ENCODE assay signal across 1 cellular context in the genomic region with DNA sequence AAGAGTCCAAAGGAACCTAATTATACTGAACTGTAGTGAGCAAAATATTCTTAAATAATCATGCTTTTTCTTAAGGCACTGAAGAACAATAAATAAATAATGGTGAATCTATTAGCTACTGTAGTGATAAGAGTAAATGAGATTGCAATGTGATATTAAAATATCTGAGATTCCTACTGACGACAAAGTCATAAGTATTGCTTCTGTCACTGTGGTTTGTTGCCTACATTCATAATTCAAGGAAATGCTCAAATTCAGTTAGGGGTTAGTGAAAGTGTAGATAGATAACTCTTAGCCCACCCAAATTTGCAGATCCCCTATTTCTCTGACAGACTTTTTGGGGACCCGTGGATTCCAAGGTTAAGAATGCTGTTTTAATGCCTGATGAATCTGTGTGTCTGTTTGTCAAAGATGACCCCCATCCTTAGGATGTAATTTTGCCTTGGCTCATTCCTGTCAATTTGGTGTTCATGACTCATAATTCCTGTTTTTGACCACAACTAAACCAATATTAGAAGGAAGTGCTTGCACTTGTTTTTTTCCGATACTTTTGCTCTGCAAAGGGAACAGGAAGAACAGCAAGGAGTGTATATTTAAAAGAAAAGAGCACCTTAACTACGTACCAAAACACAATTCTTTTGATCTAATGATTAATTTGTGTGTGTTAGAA.
TF ChIP-seq lines count a peak whose summit lies in the region.

No MANE protein-coding gene starts in this region.

TF ChIP-seq in IMR-90, 13 proteins besides CTCF, POLR2A, EP300 and RAD21 (continued from another document):
- TF ChIP-seq, protein P1, sequence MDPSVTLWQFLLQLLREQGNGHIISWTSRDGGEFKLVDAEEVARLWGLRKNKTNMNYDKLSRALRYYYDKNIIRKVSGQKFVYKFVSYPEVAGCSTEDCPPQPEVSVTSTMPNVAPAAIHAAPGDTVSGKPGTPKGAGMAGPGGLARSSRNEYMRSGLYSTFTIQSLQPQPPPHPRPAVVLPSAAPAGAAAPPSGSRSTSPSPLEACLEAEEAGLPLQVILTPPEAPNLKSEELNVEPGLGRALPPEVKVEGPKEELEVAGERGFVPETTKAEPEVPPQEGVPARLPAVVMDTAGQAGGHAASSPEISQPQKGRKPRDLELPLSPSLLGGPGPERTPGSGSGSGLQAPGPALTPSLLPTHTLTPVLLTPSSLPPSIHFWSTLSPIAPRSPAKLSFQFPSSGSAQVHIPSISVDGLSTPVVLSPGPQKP (IDR thresholded peaks at IDR 0.05; ENCODE audit: borderline replicate concordance, low read depth, low read length) = no peak
TF ChIP-seq in IMR-90: peak in this region for 0.
